9 cellular contexts compared by ENCODE assay signal in the genomic region with DNA sequence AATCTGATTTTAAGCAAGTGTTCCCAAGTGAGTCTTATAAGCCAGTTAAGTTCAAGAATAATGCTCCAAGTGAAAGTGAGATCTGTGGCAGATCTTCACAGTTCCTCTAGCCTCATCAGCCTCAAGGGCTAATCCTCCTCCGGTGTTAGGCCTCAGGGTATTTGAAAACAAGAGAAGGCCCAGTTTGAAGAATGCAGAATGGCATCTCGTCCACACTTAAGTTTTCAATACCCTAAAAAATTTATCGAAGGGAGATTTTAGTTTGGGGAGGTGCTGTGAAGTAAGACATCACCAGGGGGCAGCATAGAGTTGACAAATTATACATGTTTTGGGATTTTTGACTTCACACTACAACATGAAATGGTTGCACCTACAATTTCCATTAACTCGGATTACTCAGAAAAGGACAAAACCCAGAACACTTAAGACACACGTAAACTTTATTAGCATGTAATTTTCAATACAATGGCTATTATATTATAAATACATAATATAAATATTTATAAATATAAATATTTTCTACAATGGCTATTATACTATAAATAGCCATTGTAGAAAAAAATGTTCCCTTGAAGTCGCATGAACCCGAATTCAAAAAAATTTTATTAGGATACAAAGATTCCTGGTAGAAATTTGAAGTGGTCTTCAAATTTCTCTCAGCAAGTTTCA. TPM values are rescaled to one million over a fixed set of nuclear protein-coding genes. Genes with fewer than 3 reads are reported as not detected.
DNase-seq lines count a peak whose midpoint lies in the region; ATAC-seq and TF ChIP-seq lines count a peak whose summit lies in the region.
"Had no signal": no experiment of that assay in that cellular context is flagged by ENCODE, and none has a peak within 500 bp of the region (broad histone marks: within the 10 kb centered on the region; RNA-seq: fewer than 3 reads in every experiment).

No MANE protein-coding gene starts in this region.

- H3K27ac ChIP-seq in BLaER1 treated with 17β-estradiol and CSF1 and Interleukin-3, amounts not matched to agents 10 nM and 100 nM = no peak overlapping the region
- no peak overlapping the region for H3K27ac ChIP-seq in Panc1 (ENCODE audit: low read length)

- in situ Hi-C loops in Panc1 (cut with HindIII; ENCODE audit: low pct_unique_long_range_greater_than_20kb, low sequenced_read_pairs) = no loop called here

- H3K36me3 Mint-ChIP-seq in stimulated activated memory B cell treated with anti-CD40 and anti-IgM and Interleukin-4, amounts not matched to agents 10 μg/mL and 1 μg/mL and 100 μg/mL, for 72 hours = no peaks in the 10 kb centered on the region

- peaks cover 0 to 11% (median 0%) of the 10 kb centered on the region in 11 experiments; a peak in 6 of 22 replicates for H4K20me1 ChIP-seq in BLaER1 treated with 17β-estradiol and CSF1 and Interleukin-3, amounts not matched to agents 10 nM and 100 nM

- H3K36me3 ChIP-seq in BLaER1 treated with 17β-estradiol and CSF1 and Interleukin-3, amounts not matched to agents 10 nM and 100 nM = no peaks in the 10 kb centered on the region
- H3K36me3 ChIP-seq in Panc1 (ENCODE audit: control insufficient read depth, insufficient read depth, low read length) = no peaks in the 10 kb centered on the region

- no peak overlapping the region for H3K9ac ChIP-seq in BLaER1 treated with 17β-estradiol and CSF1 and Interleukin-3, amounts not matched to agents 10 nM and 100 nM

- H3K4me3 ChIP-seq in BLaER1 treated with 17β-estradiol and CSF1 and Interleukin-3, amounts not matched to agents 10 nM and 100 nM = peak overlapping the region in 2 of 10 experiments; percentile 19 to 21; a peak in 1 of 20 replicates
- H3K4me3 ChIP-seq in Panc1 (ENCODE audit: low read depth in 2 of 2, low read length in 2 of 2) = peak overlapping the region; percentile 9 to 31; a peak in 2 of 4 replicates

- DNase-seq in Panc1 (ENCODE audit: low read depth, low spot score) = no peak
- DNase-seq in astrocyte of the hippocampus (ENCODE audit: low read depth, low spot score) = peak; percentile 55
- DNase-seq in kidney tubule cell (ENCODE audit: low spot score) = peak; percentile 42

- no peaks in the 10 kb centered on the region for H3K9me3 ChIP-seq in BLaER1 treated with 17β-estradiol and CSF1 and Interleukin-3, amounts not matched to agents 10 nM and 100 nM (replicated peaks in 1 of 11)
- no peaks in the 10 kb centered on the region for H3K9me3 ChIP-seq in Panc1 (ENCODE audit: control insufficient read depth, insufficient read depth, low read depth, low read length)

- intact Hi-C loops in Panc1 (cut with micrococcal nuclease; ENCODE audit: unreplicated experiment) = no loop called here

- peak overlapping the region; percentile 38 for H3K4me3 Mint-ChIP-seq in stimulated activated memory B cell treated with anti-CD40 and anti-IgM and Interleukin-4, amounts not matched to agents 10 μg/mL and 1 μg/mL and 100 μg/mL, for 72 hours

- peaks cover 48% of the 10 kb centered on the region for H3K4me1 Mint-ChIP-seq in stimulated activated memory B cell treated with anti-CD40 and anti-IgM and Interleukin-4, amounts not matched to agents 10 μg/mL and 1 μg/mL and 100 μg/mL, for 72 hours

- no TSS peak for BruUV-seq in Panc1 (replicated peaks; lab: Mats Ljungman, UMichigan)

- CTCF ChIA-PET in Panc1 (lab: Charles Lee) = interaction anchor here (0.7 to 3.7 kb wide), 4 partner anchors 70 to 95 kb away, joined by 3 to 48 read pairs (median 14); no protein-coding TSS in a partner anchor

- H3K27me3 ChIP-seq in BLaER1 treated with 17β-estradiol and CSF1 and Interleukin-3, amounts not matched to agents 10 nM and 100 nM = peaks cover 33 to 48% (median 42%) of the 10 kb centered on the region in 11 experiments
- peaks cover 37% of the 10 kb centered on the region for H3K27me3 ChIP-seq in Panc1 (ENCODE audit: control insufficient read depth, insufficient read depth, low read length)

- peak overlapping the region; percentile 75 for H3K27ac Mint-ChIP-seq in stimulated activated memory B cell treated with anti-CD40 and anti-IgM and Interleukin-4, amounts not matched to agents 10 μg/mL and 1 μg/mL and 100 μg/mL, for 72 hours

- H3K27me3 Mint-ChIP-seq in stimulated activated memory B cell treated with anti-CD40 and anti-IgM and Interleukin-4, amounts not matched to agents 10 μg/mL and 1 μg/mL and 100 μg/mL, for 72 hours = no peaks in the 10 kb centered on the region

- peak; percentile 82 for TF ChIP-seq CTCF in Panc1 (IDR thresholded peaks at IDR 0.05)

- ATAC-seq in GM18498 (IDR thresholded peaks at IDR 0.05; ENCODE audit: unreplicated experiment) = peak; percentile 31
- peak; percentile 6 for ATAC-seq in HG03159 (IDR thresholded peaks at IDR 0.05; ENCODE audit: unreplicated experiment)
- no peak for ATAC-seq in Panc1
- peak; percentile 69 for ATAC-seq in stimulated activated memory B cell treated with anti-CD40 and anti-IgM and Interleukin-4, amounts not matched to agents 10 μg/mL and 1 μg/mL and 100 μg/mL, for 72 hours
- no peak for ATAC-seq in HG02973 (IDR thresholded peaks at IDR 0.05; ENCODE audit: unreplicated experiment)

- H3K4me1 ChIP-seq in BLaER1 treated with 17β-estradiol and CSF1 and Interleukin-3, amounts not matched to agents 10 nM and 100 nM = peaks cover 23 to 33% (median 27%) of the 10 kb centered on the region in 10 experiments
- H3K4me1 ChIP-seq in Panc1 (ENCODE audit: control insufficient read depth, insufficient read depth, low read length) = peaks cover 15% of the 10 kb centered on the region

- POLR2A ChIA-PET in Panc1 (lab: Charles Lee) = no interaction called here

- peak overlapping the region; percentile 31 to 90 (median 56); a peak in 21 of 22 replicates for H3K4me2 ChIP-seq in BLaER1 treated with 17β-estradiol and CSF1 and Interleukin-3, amounts not matched to agents 10 nM and 100 nM

- no peaks in the 10 kb centered on the region for H3K9me3 Mint-ChIP-seq in stimulated activated memory B cell treated with anti-CD40 and anti-IgM and Interleukin-4, amounts not matched to agents 10 μg/mL and 1 μg/mL and 100 μg/mL, for 72 hours

RNA-seq across cellular contexts. Expression of gene TMEM266, which starts 2.3 kb away (rescaled TPM):
- 0.21 TPM for total RNA-seq in Panc1 (2021; ENCODE audit: unreplicated experiment)
- polyA plus RNA-seq in Panc1 (2012; ENCODE audit: insufficient read length) = 0.39 TPM
- total RNA-seq: T-helper 2 cell treated with Interferon-gamma antibody and Interleukin-4, amounts not matched to agents 100 ng/mL and 5 ng/mL, for 36 hours had no signal

RNA-seq across cellular contexts. Expression of gene NRG4, which starts 45.2 kb away (rescaled TPM):
- total RNA-seq in Panc1 (2021; ENCODE audit: unreplicated experiment) = 0.39 TPM
- polyA plus RNA-seq in Panc1 (2012; ENCODE audit: insufficient read length) = 0.81 TPM
- total RNA-seq: T-helper 2 cell treated with Interferon-gamma antibody and Interleukin-4, amounts not matched to agents 100 ng/mL and 5 ng/mL, for 36 hours had no signal

Comparison
In these comparisons a context has a peak if more than half of its experiments do, and no peak if none do; other contexts are left out.
1. ATAC-seq: peak in GM18498 (single experiment), HG03159 (single experiment) and stimulated activated memory B cell treated with anti-CD40 and anti-IgM and Interleukin-4, amounts not matched to agents 10 μg/mL and 1 μg/mL and 100 μg/mL, for 72 hours (single experiment); none in Panc1 (single experiment) and HG02973 (single experiment).